In the genomic region with DNA sequence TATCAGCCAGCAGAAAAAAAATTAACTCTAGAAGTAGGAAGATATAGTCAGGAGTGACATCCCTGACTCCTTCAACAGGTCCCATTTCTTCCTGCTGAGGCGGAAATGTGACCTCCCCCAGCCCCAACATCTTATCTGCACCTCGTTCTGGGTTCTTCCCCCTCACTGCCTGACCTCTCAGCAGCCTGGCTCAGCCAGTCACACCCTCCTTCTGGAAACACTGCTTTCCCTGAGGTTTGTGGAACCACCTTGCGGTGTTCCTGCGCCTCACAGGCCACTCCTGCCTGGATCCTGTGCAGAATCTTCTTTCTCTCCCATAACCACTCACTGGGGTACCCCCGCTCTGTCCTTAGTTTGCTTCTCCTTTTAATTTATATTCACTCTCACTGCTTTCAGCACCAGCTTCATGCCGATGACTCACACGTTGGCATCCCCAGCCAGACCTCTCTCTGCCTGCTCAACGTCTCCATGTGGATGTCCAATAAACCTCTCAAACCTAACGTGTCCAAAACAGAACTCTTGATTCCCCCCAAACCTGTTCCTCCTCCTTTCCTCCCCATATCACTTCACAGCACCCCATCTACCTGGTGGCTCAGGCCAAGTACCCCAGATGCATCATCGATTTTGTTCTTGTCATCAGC, we compare ENCODE assay signal across 15 cellular contexts.
DNase-seq lines count a peak whose midpoint lies in the region; ATAC-seq and TF ChIP-seq lines count a peak whose summit lies in the region.
"Had no signal": no experiment of that assay in that cellular context is flagged by ENCODE, and none has a peak within 500 bp of the region (broad histone marks: within the 10 kb centered on the region; RNA-seq: fewer than 3 reads in every experiment).

No MANE protein-coding gene starts in this region.

- H3K27ac ChIP-seq in GM23248 = no peak overlapping the region
- H3K27ac ChIP-seq in RWPE1 = no peak overlapping the region
- H3K27ac ChIP-seq in skeletal muscle tissue (ENCODE audit: low read depth, low read length) = peak overlapping the region; percentile 37

- no peaks in the 10 kb centered on the region for H3K4me1 Mint-ChIP-seq in activated T-helper 2 cell treated with anti-CD3 and anti-CD28 coated beads, Interferon-gamma antibody, Interleukin-2, Interleukin-4, amounts not matched to agents 10 μg/mL and 5 μg/mL and 100 μg/mL, durations not matched to agents 14 hours and 24 hours and 36 hours (ENCODE audit: low read depth)

- POLR2A ChIA-PET in RWPE1 (lab: Yijun Ruan, JAX; ENCODE audit: low non-redundant PET) = no interaction called here

- H3K9ac ChIP-seq in GM23248 = no peak overlapping the region
- H3K9ac ChIP-seq in skeletal muscle tissue (ENCODE audit: low read depth in 1 of 3, low read length in 3 of 3) = no peak overlapping the region

- TF ChIP-seq CTCF in RWPE1 (conservative IDR thresholded peaks at IDR 0.05; ENCODE audit: low read depth) = no peak
- TF ChIP-seq CTCF in fibroblast of mammary gland (conservative IDR thresholded peaks at IDR 0.05; ENCODE audit: control insufficient read depth, insufficient read depth, low read depth, low read length) = no peak

- no peak overlapping the region for H2AFZ ChIP-seq in GM23248

- no peaks in the 10 kb centered on the region for H3K27me3 Mint-ChIP-seq in activated T-helper 2 cell treated with anti-CD3 and anti-CD28 coated beads, Interferon-gamma antibody, Interleukin-2, Interleukin-4, amounts not matched to agents 10 μg/mL and 5 μg/mL and 100 μg/mL, durations not matched to agents 14 hours and 24 hours and 36 hours (ENCODE audit: low read depth)
- H3K27me3 Mint-ChIP-seq: activated T-cell treated with anti-CD3 and anti-CD28 coated beads, Interleukin-2, amount 50 U/mL, for 24 hours; CD4-positive, alpha-beta T cell had no signal

- H3K4me3 Mint-ChIP-seq in activated T-helper 2 cell treated with anti-CD3 and anti-CD28 coated beads, Interferon-gamma antibody, Interleukin-2, Interleukin-4, amounts not matched to agents 10 μg/mL and 5 μg/mL and 100 μg/mL, durations not matched to agents 14 hours and 24 hours and 36 hours (ENCODE audit: low read depth) = no peak overlapping the region
- H3K4me3 Mint-ChIP-seq: activated T-cell treated with anti-CD3 and anti-CD28 coated beads, Interleukin-2, amount 50 U/mL, for 24 hours; CD4-positive, alpha-beta T cell had no signal

- H3K9me3 Mint-ChIP-seq in activated T-helper 2 cell treated with anti-CD3 and anti-CD28 coated beads, Interferon-gamma antibody, Interleukin-2, Interleukin-4, amounts not matched to agents 10 μg/mL and 5 μg/mL and 100 μg/mL, durations not matched to agents 14 hours and 24 hours and 36 hours = no peaks in the 10 kb centered on the region
- H3K9me3 Mint-ChIP-seq: activated T-cell treated with anti-CD3 and anti-CD28 coated beads, Interleukin-2, amount 50 U/mL, for 24 hours; CD4-positive, alpha-beta T cell had no signal

- H3K9me2 ChIP-seq in GM23248 (ENCODE audit: insufficient read depth) = no peaks in the 10 kb centered on the region

- in situ Hi-C loops in GM23248 (cut with MboI) = no loop called here
- in situ Hi-C loops in KBM-7 (cut with MboI; ENCODE audit: low pct_unique_long_range_greater_than_20kb, low sequenced_read_pairs) = no loop called here

- H3K27me3 ChIP-seq in GM23248 (replicated peaks; ENCODE audit: insufficient read depth) (no peaks in the 10 kb centered on the region), skeletal muscle tissue (ENCODE audit: control insufficient read depth in 3 of 3, insufficient read depth in 3 of 3, low read length in 3 of 3) (no peaks in the 10 kb centered on the region)

- H3K4me3 ChIP-seq in GM23248 = no peak overlapping the region
- no peak overlapping the region for H3K4me3 ChIP-seq in fibroblast of mammary gland (ENCODE audit: control insufficient read depth, low read depth, low read length)
- no peak overlapping the region for H3K4me3 ChIP-seq in skeletal muscle tissue (ENCODE audit: low read length in 3 of 3)
- H3K4me3 ChIP-seq: HAP-1 had no signal

- CTCF ChIA-PET in RWPE1 (lab: Yijun Ruan, JAX) = no interaction called here

- H3K9me3 ChIP-seq in GM23248 (ENCODE audit: low read depth) = no peaks in the 10 kb centered on the region
- no peaks in the 10 kb centered on the region for H3K9me3 ChIP-seq in skeletal muscle tissue (ENCODE audit: control insufficient read depth in 3 of 3, low read length in 3 of 3)
- H3K9me3 ChIP-seq: HAP-1 had no signal

- H3K79me2 ChIP-seq in GM23248 (ENCODE audit: insufficient read depth) = no peaks in the 10 kb centered on the region

- intact Hi-C loops in activated T-helper 2 cell treated with anti-CD3 and anti-CD28 coated beads, Interferon-gamma antibody, Interleukin-2, Interleukin-4, amounts not matched to agents 10 μg/mL and 5 μg/mL and 100 μg/mL, durations not matched to agents 14 hours and 24 hours and 36 hours (cut with micrococcal nuclease) = no loop called here

- H3K36me3 ChIP-seq in GM23248 (ENCODE audit: low read depth) (no peaks in the 10 kb centered on the region), skeletal muscle tissue (ENCODE audit: control insufficient read depth in 3 of 3, insufficient read depth in 3 of 3, low read length in 3 of 3) (no peaks in the 10 kb centered on the region)
- H3K36me3 ChIP-seq: HAP-1 had no signal

- 44 to 58% methylated on average over 10 of the region's 10 CpGs for WGBS in GM23248 (ENCODE audit: low coverage in 1 of 2, low lambda C conversion rate in 2 of 2, missing lambda C conversion rate in 2 of 2), 2 experiments

- no peaks in the 10 kb centered on the region for H4K20me1 ChIP-seq in GM23248 (ENCODE audit: insufficient read depth)

- no peaks in the 10 kb centered on the region for H3K4me1 ChIP-seq in GM23248 (ENCODE audit: insufficient read depth)
- H3K4me1 ChIP-seq in skeletal muscle tissue (ENCODE audit: control insufficient read depth in 3 of 3, insufficient read depth in 3 of 3, low read length in 3 of 3) = peaks cover 9 to 24% (median 18%) of the 10 kb centered on the region in 3 donors
- H3K4me1 ChIP-seq: HAP-1 had no signal

- no peaks in the 10 kb centered on the region for H3F3A ChIP-seq in GM23248 (ENCODE audit: insufficient read depth)

- H3K4me2 ChIP-seq in GM23248 (ENCODE audit: unreplicated experiment) = no peak overlapping the region

- DNase-seq in GM23248 = peak; percentile 57
- DNase-seq in RWPE1 (ENCODE audit: low spot score) = peak; percentile 5
- DNase-seq in fibroblast of mammary gland (ENCODE audit: low read depth) = peak; percentile 24
- DNase-seq in KBM-7 = no peak
- DNase-seq in activated CD8-positive, alpha-beta memory T cell treated with anti-CD3 and anti-CD28 coated beads, Interleukin-2, amount 50 U/mL, for 48 hours = no peak
- DNase-seq in activated T-helper 2 cell treated with anti-CD3 and anti-CD28 coated beads, Interferon-gamma antibody, Interleukin-2, Interleukin-4, amounts not matched to agents 10 μg/mL and 5 μg/mL and 100 μg/mL, durations not matched to agents 14 hours and 24 hours and 36 hours (ENCODE audit: low spot score) = no peak
- DNase-seq: activated CD4-positive, alpha-beta T cell treated with anti-CD3 and anti-CD28 coated beads for 1 hour; activated T-cell treated with anti-CD3 and anti-CD28 coated beads, Interleukin-2, amount 50 U/mL, for 24 hours; CD4-positive, alpha-beta T cell; MV-4-11; stimulated activated naive CD4-positive, alpha-beta T cell treated with Interleukin-2 at 50 U/mL for 16 hours; SW 1271 had no signal

- H3K36me3 Mint-ChIP-seq in activated T-helper 2 cell treated with anti-CD3 and anti-CD28 coated beads, Interferon-gamma antibody, Interleukin-2, Interleukin-4, amounts not matched to agents 10 μg/mL and 5 μg/mL and 100 μg/mL, durations not matched to agents 14 hours and 24 hours and 36 hours (ENCODE audit: low read depth) = no peaks in the 10 kb centered on the region

- H3K27ac Mint-ChIP-seq in activated T-helper 2 cell treated with anti-CD3 and anti-CD28 coated beads, Interferon-gamma antibody, Interleukin-2, Interleukin-4, amounts not matched to agents 10 μg/mL and 5 μg/mL and 100 μg/mL, durations not matched to agents 14 hours and 24 hours and 36 hours = no peak overlapping the region
- H3K27ac Mint-ChIP-seq: activated T-cell treated with anti-CD3 and anti-CD28 coated beads, Interleukin-2, amount 50 U/mL, for 24 hours; CD4-positive, alpha-beta T cell had no signal

- no peak for ATAC-seq in GM21515 (IDR thresholded peaks at IDR 0.05; ENCODE audit: unreplicated experiment)

Comparison
In these comparisons a context has a peak if more than half of its experiments do, and no peak if none do; other contexts are left out.
1. DNase-seq: peak in GM23248 (single experiment), RWPE1 (single experiment) and fibroblast of mammary gland (single experiment); none in KBM-7 (single experiment), activated CD8-positive, alpha-beta memory T cell treated with anti-CD3 and anti-CD28 coated beads, Interleukin-2, amount 50 U/mL, for 48 hours (single experiment) and activated T-helper 2 cell treated with anti-CD3 and anti-CD28 coated beads, Interferon-gamma antibody, Interleukin-2, Interleukin-4, amounts not matched to agents 10 μg/mL and 5 μg/mL and 100 μg/mL, durations not matched to agents 14 hours and 24 hours and 36 hours (single experiment).